ENCODE assay signal across 8 cellular contexts in the genomic region with DNA sequence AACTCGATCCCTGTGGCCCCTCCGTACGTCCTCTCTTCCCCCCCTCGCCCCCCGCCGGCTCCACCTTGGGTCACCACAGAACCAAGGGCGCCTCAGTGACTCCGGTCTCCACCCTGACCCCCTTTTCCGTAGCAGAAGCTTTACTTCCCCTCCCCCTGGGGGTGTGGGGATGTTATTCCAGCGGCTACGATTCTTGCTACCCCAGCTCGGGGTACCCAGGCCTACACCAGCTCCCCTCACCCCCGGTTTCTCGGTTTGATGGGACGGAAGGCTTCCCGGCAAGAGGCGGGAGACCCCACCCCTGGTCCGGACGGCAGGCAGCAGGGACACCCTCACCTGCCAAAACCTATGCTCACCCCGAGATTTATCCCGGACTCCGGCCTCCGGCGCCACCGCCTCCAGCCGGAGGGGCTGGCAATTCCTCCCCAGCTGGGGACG. TPM values are rescaled to one million over a fixed set of nuclear protein-coding genes. Genes with fewer than 3 reads are reported as not detected.
DNase-seq lines count a peak whose midpoint lies in the region; ATAC-seq and TF ChIP-seq lines count a peak whose summit lies in the region.

No MANE protein-coding gene starts in this region.

- DNase-seq in AG04449 (ENCODE audit: low read depth, low spot score): no peak
- DNase-seq in naive thymus-derived CD8-positive, alpha-beta T cell: peak in 1 of 10 donors; percentile 16
- DNase-seq in middle frontal gyrus (ENCODE audit: extremely low spot score, low spot score): no peak
- no peak for DNase-seq in NCI-H2196 treated with DMSO at 0.1 percent for 48 hours (lab: John Stamatoyannopoulos, UW; ENCODE audit: unreplicated experiment)
- no peak for DNase-seq in activated CD4-positive, CD25-positive, alpha-beta regulatory T cell treated with anti-CD3 and anti-CD28 coated beads, Interleukin-2, amount 50 U/mL, for 72 hours
- DNase-seq in inferior parietal cortex (ENCODE audit: extremely low spot score): no peak

- H3K4me3 Mint-ChIP-seq in dendritic cell treated with granulocyte-macrophage colony-stimulating factor and Interleukin-4, amounts not matched to agents 40 ng/mL and 50 ng/mL, for 4 days: peak overlapping the region; percentile 50
- peak overlapping the region; percentile 77 to 89 (median 81) for H3K4me3 Mint-ChIP-seq in naive thymus-derived CD8-positive, alpha-beta T cell

- H3K9me3 Mint-ChIP-seq in dendritic cell treated with granulocyte-macrophage colony-stimulating factor and Interleukin-4, amounts not matched to agents 40 ng/mL and 50 ng/mL, for 4 days: no peaks in the 10 kb centered on the region
- H3K9me3 Mint-ChIP-seq in naive thymus-derived CD8-positive, alpha-beta T cell: no peaks in the 10 kb centered on the region

- no peaks in the 10 kb centered on the region for H3K9me3 ChIP-seq in KOPT-K1 (ENCODE audit: insufficient read depth, low read length, poor library complexity, severe bottlenecking)

- peak overlapping the region; percentile 76 for H3K4me3 ChIP-seq in AG04449 (ENCODE audit: low read depth, low read length)

- no peaks in the 10 kb centered on the region for H3K36me3 Mint-ChIP-seq in dendritic cell treated with granulocyte-macrophage colony-stimulating factor and Interleukin-4, amounts not matched to agents 40 ng/mL and 50 ng/mL, for 4 days (ENCODE audit: low read depth)
- H3K36me3 Mint-ChIP-seq in naive thymus-derived CD8-positive, alpha-beta T cell: no peaks in the 10 kb centered on the region

- CTCF ChIA-PET in AG04449 (lab: Yijun Ruan, JAX): interaction anchor here (0.7 to 9.1 kb wide), 4 partner anchors 9 to 49 kb away, joined by 3 to 111 read pairs (median 3); partner anchors contain the start of gene FNTB

- POLR2A ChIA-PET in AG04449 (lab: Yijun Ruan, JAX): interaction anchor here (0.7 to 1.5 kb wide), 2 partner anchors 8 to 431 kb away, joined by 3 to 4 read pairs; partner anchors contain the start of gene HSPA2
- POLR2A ChIA-PET in naive thymus-derived CD8-positive, alpha-beta T cell (lab: Charles Lee): interaction anchor here (0.6 to 1.2 kb wide), 3 partner anchors 18 to 92 kb away, joined by 3 read pairs; partner anchors contain the start of gene SPTB

- ATAC-seq in naive thymus-derived CD8-positive, alpha-beta T cell: peak in 1 of 2 donors; percentile 3

- TF ChIP-seq CTCF in AG04449 (IDR thresholded peaks at IDR 0.05; ENCODE audit: insufficient read depth, low read length, missing control alignments): no peak

- intact Hi-C loops in dendritic cell treated with granulocyte-macrophage colony-stimulating factor and Interleukin-4, amounts not matched to agents 40 ng/mL and 50 ng/mL, for 4 days (cut with micrococcal nuclease): no loop called here

- no peaks in the 10 kb centered on the region for H3K36me3 ChIP-seq in KOPT-K1 (ENCODE audit: insufficient read depth, low read length)

- peaks cover 7% of the 10 kb centered on the region for H3K4me1 Mint-ChIP-seq in dendritic cell treated with granulocyte-macrophage colony-stimulating factor and Interleukin-4, amounts not matched to agents 40 ng/mL and 50 ng/mL, for 4 days (ENCODE audit: low read depth)
- H3K4me1 Mint-ChIP-seq in naive thymus-derived CD8-positive, alpha-beta T cell: peaks cover 8 to 25% (median 13%) of the 10 kb centered on the region in 4 donors

- H3K27ac Mint-ChIP-seq in dendritic cell treated with granulocyte-macrophage colony-stimulating factor and Interleukin-4, amounts not matched to agents 40 ng/mL and 50 ng/mL, for 4 days: no peak overlapping the region
- peak overlapping the region in 9 of 10 donors; percentile 19 to 88 (median 66) for H3K27ac Mint-ChIP-seq in naive thymus-derived CD8-positive, alpha-beta T cell

- peak overlapping the region; percentile 53 for H3K27ac ChIP-seq in KOPT-K1 (ENCODE audit: low read depth, low read length, poor library complexity, severe bottlenecking)

- H3K27me3 Mint-ChIP-seq in dendritic cell treated with granulocyte-macrophage colony-stimulating factor and Interleukin-4, amounts not matched to agents 40 ng/mL and 50 ng/mL, for 4 days: peaks cover 51% of the 10 kb centered on the region
- H3K27me3 Mint-ChIP-seq in naive thymus-derived CD8-positive, alpha-beta T cell: no peaks in the 10 kb centered on the region

RNA-seq across cellular contexts. Expression of gene RAB15, which starts 0.7 kb away (rescaled TPM):
- 1 to 10 TPM; 4.7 TPM for total RNA-seq in naive thymus-derived CD8-positive, alpha-beta T cell
- 10 to 100 TPM in 1 of 3 donors, 1 to 10 TPM in 2; 3.9 to 11.9 (median 4.2) TPM for polyA plus RNA-seq in naive thymus-derived CD8-positive, alpha-beta T cell

RNA-seq across cellular contexts. Expression of gene FNTB, which starts 15.2 kb away (rescaled TPM):
- total RNA-seq in naive thymus-derived CD8-positive, alpha-beta T cell: 1 to 10 TPM; 9.5 to 9.9 TPM
- 1 to 10 TPM; 2.0 to 7.7 (median 4.2) TPM for polyA plus RNA-seq in naive thymus-derived CD8-positive, alpha-beta T cell

RNA-seq across cellular contexts. Expression of gene GPX2, which starts 28.9 kb away (rescaled TPM):
- not detected for total RNA-seq in naive thymus-derived CD8-positive, alpha-beta T cell
- under 1 TPM in 1 of 3 donors, not detected in 2; 0.29 TPM for polyA plus RNA-seq in naive thymus-derived CD8-positive, alpha-beta T cell

RNA-seq across cellular contexts. Expression of gene CHURC1, which starts 57.2 kb away (rescaled TPM):
- total RNA-seq in naive thymus-derived CD8-positive, alpha-beta T cell: 100 to 1,000 TPM in 1 of 2 experiments, 10 to 100 TPM in 1; 99.9 to 104 TPM
- polyA plus RNA-seq in naive thymus-derived CD8-positive, alpha-beta T cell: 100 to 1,000 TPM; 122 to 166 (median 148) TPM
